Comparison of ENCODE assay signal across 7 cellular contexts in genomic region chr17:63843387-63844292, GRCh38. TPM values are rescaled to one million over a fixed set of nuclear protein-coding genes. Genes with fewer than 3 reads are reported as not detected.
DNase-seq lines count a peak whose midpoint lies in the region; ATAC-seq and TF ChIP-seq lines count a peak whose summit lies in the region.

No MANE protein-coding gene starts in this region.

- H3K4me3 ChIP-seq in GM12864 (ENCODE audit: low read depth, low read length) (peak overlapping the region; percentile 78), rectal smooth muscle tissue (ENCODE audit: low read length) (peak overlapping the region; percentile 76)

- peaks cover 41% of the 10 kb centered on the region for H3K4me1 Mint-ChIP-seq in activated naive CD4-positive, alpha-beta T cell treated with anti-CD3 and anti-CD28 coated beads, Interleukin-2, amount 50 U/mL, for 24 hours

- no peaks in the 10 kb centered on the region for H3K36me3 ChIP-seq in rectal smooth muscle tissue (ENCODE audit: control insufficient read depth, insufficient read depth, low read length)

- H3K27me3 Mint-ChIP-seq in activated naive CD4-positive, alpha-beta T cell treated with anti-CD3 and anti-CD28 coated beads, Interleukin-2, amount 50 U/mL, for 24 hours: no peaks in the 10 kb centered on the region

- peak overlapping the region; percentile 92 for H3K27ac ChIP-seq in rectal smooth muscle tissue (ENCODE audit: low read depth, low read length)

- H3K9me3 Mint-ChIP-seq in activated naive CD4-positive, alpha-beta T cell treated with anti-CD3 and anti-CD28 coated beads, Interleukin-2, amount 50 U/mL, for 24 hours: peaks cover 5% of the 10 kb centered on the region

- no peak for TF ChIP-seq CTCF in GM12864 (IDR thresholded peaks at IDR 0.05; ENCODE audit: low read depth, low read length, missing control alignments)

- DNase-seq in GM12864 (ENCODE audit: low read depth) (peak; percentile 79), LHCN-M2 (ENCODE audit: low read depth) (peak; percentile 81), left cardiac atrium (peak; percentile 83)

- no peaks in the 10 kb centered on the region for H3K36me3 Mint-ChIP-seq in activated naive CD4-positive, alpha-beta T cell treated with anti-CD3 and anti-CD28 coated beads, Interleukin-2, amount 50 U/mL, for 24 hours

- no peak overlapping the region for H3K9ac ChIP-seq in rectal smooth muscle tissue (ENCODE audit: low read length)

- ATAC-seq in left cardiac atrium: peak; percentile 20 to 21
- no peak for ATAC-seq in esophagus mucosa
- no peak for ATAC-seq in GM19455 (IDR thresholded peaks at IDR 0.05; ENCODE audit: unreplicated experiment)

- peak overlapping the region; percentile 84 for H3K4me3 Mint-ChIP-seq in activated naive CD4-positive, alpha-beta T cell treated with anti-CD3 and anti-CD28 coated beads, Interleukin-2, amount 50 U/mL, for 24 hours

- peak overlapping the region; percentile 91 for H3K27ac Mint-ChIP-seq in activated naive CD4-positive, alpha-beta T cell treated with anti-CD3 and anti-CD28 coated beads, Interleukin-2, amount 50 U/mL, for 24 hours

- intact Hi-C loops in left cardiac atrium (cut with DNase I): no loop called here

- H3K27me3 ChIP-seq in rectal smooth muscle tissue (ENCODE audit: control insufficient read depth, insufficient read depth, low read length): no peaks in the 10 kb centered on the region

- H3K4me1 ChIP-seq in rectal smooth muscle tissue (ENCODE audit: control insufficient read depth, insufficient read depth, low read length): peaks cover 21% of the 10 kb centered on the region

RNA-seq across cellular contexts. Expression of gene SMARCD2, which starts 1.2 kb away (rescaled TPM):
- total RNA-seq in LHCN-M2 (2014; rRNA removed) (94.3 and 94.5 TPM in 2 replicates), left cardiac atrium (10 to 100 TPM; 33.9 to 37.1 TPM), esophagus mucosa (68.3 TPM)
- polyA plus RNA-seq in LHCN-M2 (2012): 41.4 TPM

RNA-seq across cellular contexts. Expression of gene FTSJ3, which starts 16.2 kb away (rescaled TPM):
- total RNA-seq in LHCN-M2 (2014; rRNA removed): 39.1 and 44.3 TPM in 2 replicates
- polyA plus RNA-seq in LHCN-M2 (2012): 29.7 TPM
- total RNA-seq in left cardiac atrium: 10 to 100 TPM; 33.1 to 38.1 TPM
- 18.7 TPM for total RNA-seq in esophagus mucosa

RNA-seq across cellular contexts. Expression of gene PSMC5, which starts 16.4 kb away (rescaled TPM):
- 51.4 and 71.6 TPM in 2 replicates for total RNA-seq in LHCN-M2 (2014; rRNA removed)
- 189 TPM for polyA plus RNA-seq in LHCN-M2 (2012)
- total RNA-seq in left cardiac atrium: 100 to 1,000 TPM; 122 to 143 TPM
- total RNA-seq in esophagus mucosa: 102 TPM

RNA-seq across cellular contexts. Expression of gene CSH2, which starts 29.8 kb away (rescaled TPM):
- not detected in 2 replicates for total RNA-seq in LHCN-M2 (2014; rRNA removed)
- polyA plus RNA-seq in LHCN-M2 (2012): not detected
- total RNA-seq in left cardiac atrium: not detected
- total RNA-seq in esophagus mucosa: not detected

RNA-seq across cellular contexts. Expression of gene GH2, which starts 38.1 kb away (rescaled TPM):
- not detected in 2 replicates for total RNA-seq in LHCN-M2 (2014; rRNA removed)
- not detected for polyA plus RNA-seq in LHCN-M2 (2012)
- not detected for total RNA-seq in left cardiac atrium
- not detected for total RNA-seq in esophagus mucosa

Comparison
In these comparisons a context has a peak if more than half of its experiments do, and no peak if none do; other contexts are left out.
1. ATAC-seq: peak in left cardiac atrium (2 of 2); none in esophagus mucosa (single experiment) and GM19455 (single experiment).
2. Peak in every context shown above with its lines, with median percentiles within 50 percentile points of each other: DNase-seq.